Comparison of ENCODE assay signal across 32 cellular contexts in genomic region chr3:158749977-158750376, GRCh38. TPM values are rescaled to one million over a fixed set of nuclear protein-coding genes. Genes with fewer than 3 reads are reported as not detected.
"Had no signal": no experiment of that assay in that cellular context is flagged by ENCODE, and none has a peak within 500 bp of the region (broad histone marks: within the 10 kb centered on the region; RNA-seq: fewer than 3 reads in every experiment).

No MANE protein-coding gene starts in this region.

- DNase-seq: activated CD4-positive, alpha-beta memory T cell treated with anti-CD3 and anti-CD28 coated beads for 36 hours; activated CD4-positive, alpha-beta T cell treated with anti-CD3 and anti-CD28 coated beads for 1 hour; activated CD4-positive, alpha-beta T cell treated with anti-CD3 and anti-CD28 coated beads for 48 hours; activated CD8-positive, alpha-beta memory T cell treated with anti-CD3 and anti-CD28 coated beads, Interleukin-2, amount 10 ng/mL, durations not matched to agents 7 days and 5 days; activated CD8-positive, alpha-beta memory T cell treated with anti-CD3 and anti-CD28 coated beads, Interleukin-2, amount 50 U/mL, for 4 hours; activated CD8-positive, alpha-beta T cell treated with anti-CD3 and anti-CD28 coated beads, Interleukin-2, amount 10 ng/mL, durations not matched to agents 7 days and 5 days; activated effector memory CD4-positive, alpha-beta T cell treated with anti-CD3 and anti-CD28 coated beads, Interleukin-2, amount 50 U/mL, for 16 hours; activated naive CD4-positive, alpha-beta T cell treated with anti-CD3 and anti-CD28 coated beads for 36 hours; activated naive CD8-positive, alpha-beta T cell treated with anti-CD3 and anti-CD28 coated beads for 36 hours; activated naive CD8-positive, alpha-beta T cell treated with anti-CD3 and anti-CD28 coated beads, Interleukin-2, amount 50 U/mL, for 24 hours; activated T-cell treated with anti-CD3 and anti-CD28 coated beads, Interleukin-2, amount 50 U/mL, for 1 hour; activated T-cell treated with anti-CD3 and anti-CD28 coated beads, Interleukin-2, amount 50 U/mL, for 48 hours; central memory CD4-positive, alpha-beta T cell; cerebellar nuclear complex; colonic mucosa; dermis blood vessel endothelial cell; effector CD4-positive, alpha-beta T cell; effector memory CD8-positive, alpha-beta T cell; esophagus squamous epithelium; foreskin melanocyte; T-helper 2 cell had no signal

- H3K36me3 ChIP-seq: breast epithelium, cardiac muscle cell, colonic mucosa had no signal

- H3K4me3 Mint-ChIP-seq: activated CD4-positive, alpha-beta memory T cell treated with anti-CD3 and anti-CD28 coated beads for 36 hours; activated CD8-positive, alpha-beta memory T cell treated with anti-CD3 and anti-CD28 coated beads, Interleukin-2, amount 10 ng/mL, durations not matched to agents 7 days and 5 days; activated CD8-positive, alpha-beta T cell treated with anti-CD3 and anti-CD28 coated beads, Interleukin-2, amount 10 ng/mL, durations not matched to agents 7 days and 5 days; activated naive CD4-positive, alpha-beta T cell treated with anti-CD3 and anti-CD28 coated beads for 36 hours; activated naive CD4-positive, alpha-beta T cell treated with anti-CD3 and anti-CD28 coated beads, Interleukin-2, amount 50 U/mL, for 24 hours; activated naive CD8-positive, alpha-beta T cell treated with anti-CD3 and anti-CD28 coated beads for 36 hours; activated naive CD8-positive, alpha-beta T cell treated with anti-CD3 and anti-CD28 coated beads, Interleukin-2, amount 50 U/mL, for 24 hours; activated T-helper 1 cell treated with anti-CD3 and anti-CD28 coated beads, Interleukin-12 subunit alpha, Interleukin-12 subunit beta, Interleukin-2, Interleukin-4 antibody, amounts not matched to agents 30 ng/mL and 10 ng/mL and 1 ng/mL, durations not matched to agents 14 hours and 24 hours and 36 hours; brain; effector memory CD8-positive, alpha-beta T cell; WTC11 had no signal

- H3K4me1 ChIP-seq: ascending aorta, colonic mucosa had no signal

- H3K4me1 Mint-ChIP-seq: activated CD8-positive, alpha-beta memory T cell treated with anti-CD3 and anti-CD28 coated beads, Interleukin-2, amount 10 ng/mL, durations not matched to agents 7 days and 5 days; activated naive CD4-positive, alpha-beta T cell treated with anti-CD3 and anti-CD28 coated beads, Interleukin-2, amount 50 U/mL, for 24 hours; activated naive CD8-positive, alpha-beta T cell treated with anti-CD3 and anti-CD28 coated beads for 36 hours; activated naive CD8-positive, alpha-beta T cell treated with anti-CD3 and anti-CD28 coated beads, Interleukin-2, amount 50 U/mL, for 24 hours; brain; WTC11 had no signal

- H3K27ac ChIP-seq: ascending aorta, breast epithelium, cardiac muscle cell, colonic mucosa, esophagus squamous epithelium, gastroesophageal sphincter had no signal

- ATAC-seq: activated CD8-positive, alpha-beta memory T cell treated with anti-CD3 and anti-CD28 coated beads, Interleukin-2, amount 10 ng/mL, durations not matched to agents 7 days and 5 days; activated CD8-positive, alpha-beta T cell treated with anti-CD3 and anti-CD28 coated beads, Interleukin-2, amount 10 ng/mL, durations not matched to agents 7 days and 5 days; activated naive CD8-positive, alpha-beta T cell treated with anti-CD3 and anti-CD28 coated beads, Interleukin-2, amount 50 U/mL, for 24 hours; effector memory CD8-positive, alpha-beta T cell; gastroesophageal sphincter; WTC11 had no signal

- H3K9me3 ChIP-seq: ascending aorta, breast epithelium, colonic mucosa, esophagus squamous epithelium, gastroesophageal sphincter had no signal

- H3K27me3 ChIP-seq: ascending aorta, breast epithelium, cardiac muscle cell, colonic mucosa, esophagus squamous epithelium, gastroesophageal sphincter had no signal

- H3K9me3 Mint-ChIP-seq: activated CD4-positive, alpha-beta memory T cell treated with anti-CD3 and anti-CD28 coated beads for 36 hours; activated naive CD4-positive, alpha-beta T cell treated with anti-CD3 and anti-CD28 coated beads for 36 hours; activated naive CD4-positive, alpha-beta T cell treated with anti-CD3 and anti-CD28 coated beads, Interleukin-2, amount 50 U/mL, for 24 hours; activated naive CD8-positive, alpha-beta T cell treated with anti-CD3 and anti-CD28 coated beads for 36 hours; activated naive CD8-positive, alpha-beta T cell treated with anti-CD3 and anti-CD28 coated beads, Interleukin-2, amount 50 U/mL, for 24 hours; activated T-helper 1 cell treated with anti-CD3 and anti-CD28 coated beads, Interleukin-12 subunit alpha, Interleukin-12 subunit beta, Interleukin-2, Interleukin-4 antibody, amounts not matched to agents 30 ng/mL and 10 ng/mL and 1 ng/mL, durations not matched to agents 14 hours and 24 hours and 36 hours; activated T-helper 2 cell treated with anti-CD3 and anti-CD28 coated beads, Interferon-gamma antibody, Interleukin-2, Interleukin-4, amounts not matched to agents 10 μg/mL and 5 μg/mL and 100 μg/mL, durations not matched to agents 14 hours and 24 hours and 36 hours; effector memory CD8-positive, alpha-beta T cell had no signal

- H3K4me3 ChIP-seq: ascending aorta, breast epithelium, cardiac muscle cell, colonic mucosa, esophagus squamous epithelium, gastroesophageal sphincter had no signal

- H3K27ac Mint-ChIP-seq: activated CD4-positive, alpha-beta memory T cell treated with anti-CD3 and anti-CD28 coated beads for 36 hours; activated CD8-positive, alpha-beta memory T cell treated with anti-CD3 and anti-CD28 coated beads, Interleukin-2, amount 10 ng/mL, durations not matched to agents 7 days and 5 days; activated CD8-positive, alpha-beta T cell treated with anti-CD3 and anti-CD28 coated beads, Interleukin-2, amount 10 ng/mL, durations not matched to agents 7 days and 5 days; activated naive CD4-positive, alpha-beta T cell treated with anti-CD3 and anti-CD28 coated beads for 36 hours; activated naive CD4-positive, alpha-beta T cell treated with anti-CD3 and anti-CD28 coated beads, Interleukin-2, amount 50 U/mL, for 24 hours; activated naive CD8-positive, alpha-beta T cell treated with anti-CD3 and anti-CD28 coated beads for 36 hours; activated naive CD8-positive, alpha-beta T cell treated with anti-CD3 and anti-CD28 coated beads, Interleukin-2, amount 50 U/mL, for 24 hours; activated T-helper 1 cell treated with anti-CD3 and anti-CD28 coated beads, Interleukin-12 subunit alpha, Interleukin-12 subunit beta, Interleukin-2, Interleukin-4 antibody, amounts not matched to agents 30 ng/mL and 10 ng/mL and 1 ng/mL, durations not matched to agents 14 hours and 24 hours and 36 hours; activated T-helper 2 cell treated with anti-CD3 and anti-CD28 coated beads, Interferon-gamma antibody, Interleukin-2, Interleukin-4, amounts not matched to agents 10 μg/mL and 5 μg/mL and 100 μg/mL, durations not matched to agents 14 hours and 24 hours and 36 hours; brain; WTC11 had no signal

- H3K27me3 Mint-ChIP-seq: activated CD4-positive, alpha-beta memory T cell treated with anti-CD3 and anti-CD28 coated beads for 36 hours; activated CD8-positive, alpha-beta memory T cell treated with anti-CD3 and anti-CD28 coated beads, Interleukin-2, amount 10 ng/mL, durations not matched to agents 7 days and 5 days; activated naive CD4-positive, alpha-beta T cell treated with anti-CD3 and anti-CD28 coated beads, Interleukin-2, amount 50 U/mL, for 24 hours; activated naive CD8-positive, alpha-beta T cell treated with anti-CD3 and anti-CD28 coated beads for 36 hours; activated naive CD8-positive, alpha-beta T cell treated with anti-CD3 and anti-CD28 coated beads, Interleukin-2, amount 50 U/mL, for 24 hours; brain; effector memory CD8-positive, alpha-beta T cell had no signal

RNA-seq across cellular contexts. Expression of gene RARRES1, which starts 17.7 kb away (rescaled TPM):
- total RNA-seq: activated CD4-positive, alpha-beta memory T cell treated with anti-CD3 and anti-CD28 coated beads for 36 hours; activated CD8-positive, alpha-beta memory T cell treated with anti-CD3 and anti-CD28 coated beads for 36 hours; activated CD8-positive, alpha-beta memory T cell treated with anti-CD3 and anti-CD28 coated beads, Interleukin-2, amount 10 ng/mL, durations not matched to agents 7 days and 5 days; activated CD8-positive, alpha-beta T cell treated with anti-CD3 and anti-CD28 coated beads, Interleukin-2, amount 10 ng/mL, durations not matched to agents 7 days and 5 days; activated naive CD4-positive, alpha-beta T cell treated with anti-CD3 and anti-CD28 coated beads for 36 hours; activated naive CD8-positive, alpha-beta T cell treated with anti-CD3 and anti-CD28 coated beads for 36 hours; activated T-helper 1 cell treated with anti-CD3 and anti-CD28 coated beads, Interleukin-12 subunit alpha, Interleukin-12 subunit beta, Interleukin-2, Interleukin-4 antibody, amounts not matched to agents 30 ng/mL and 10 ng/mL and 1 ng/mL, durations not matched to agents 14 hours and 24 hours and 36 hours; T-helper 1 cell treated with Interleukin-12 subunit alpha and Interleukin-12 subunit beta and Interleukin-4 antibody, amounts not matched to agents 30 ng/mL and 1 ng/mL, for 36 hours had no signal
